ENCODE assay signal across 8 cellular contexts in genomic region chr12:32558941-32559340, GRCh38.
DNase-seq lines count a peak whose midpoint lies in the region; ATAC-seq and TF ChIP-seq lines count a peak whose summit lies in the region.

No MANE protein-coding gene starts in this region.

- no peak overlapping the region for H3K4me3 ChIP-seq in KMS-11 (IDR thresholded peaks at IDR 0.05; ENCODE audit: insufficient read depth, low read depth, low read length)
- peak overlapping the region; percentile 3 for H3K4me3 ChIP-seq in right cardiac atrium (ENCODE audit: low read length)
- H3K4me3 ChIP-seq in prostate gland: no peak overlapping the region

- H2AFZ ChIP-seq in KMS-11 (ENCODE audit: low read depth): no peak overlapping the region

- peaks cover 63% of the 10 kb centered on the region for H3K4me1 ChIP-seq in KMS-11 (ENCODE audit: low read depth, poor library complexity, severe bottlenecking)
- H3K4me1 ChIP-seq in right cardiac atrium (ENCODE audit: control insufficient read depth, insufficient read depth, low read length): peaks cover 11% of the 10 kb centered on the region
- H3K4me1 ChIP-seq in prostate gland (replicated peaks): no peaks in the 10 kb centered on the region

- no peaks in the 10 kb centered on the region for H4K20me1 ChIP-seq in KMS-11 (ENCODE audit: insufficient read depth)

- no peaks in the 10 kb centered on the region for H3K27me3 ChIP-seq in KMS-11 (ENCODE audit: insufficient read depth, low read depth)
- H3K27me3 ChIP-seq in right cardiac atrium (ENCODE audit: control insufficient read depth, insufficient read depth): no peaks in the 10 kb centered on the region
- H3K27me3 ChIP-seq in prostate gland (replicated peaks; ENCODE audit: insufficient read depth): no peaks in the 10 kb centered on the region

- H3K9me3 ChIP-seq in right cardiac atrium (ENCODE audit: control insufficient read depth, low read length): no peaks in the 10 kb centered on the region
- no peaks in the 10 kb centered on the region for H3K9me3 ChIP-seq in prostate gland

- peak; percentile 96 for ATAC-seq in GM21576 (IDR thresholded peaks at IDR 0.05; ENCODE audit: unreplicated experiment)
- peak in 1 of 2 donors; percentile 17 for ATAC-seq in right cardiac atrium

- intact Hi-C loops in right cardiac atrium (cut with DNase I) (no loop called here), prostate gland (cut with DNase I) (no loop called here)

- TF ChIP-seq CTCF in KMS-11 (conservative IDR thresholded peaks at IDR 0.05; ENCODE audit: low read depth, low read length) (no peak), prostate gland (IDR thresholded peaks at IDR 0.05) (no peak)

- H3K9ac ChIP-seq in KMS-11: no peak overlapping the region

- 34% methylated on average over 2 of the region's 2 CpGs for WGBS in right cardiac atrium
- 50% methylated on average over 2 of the region's 2 CpGs for WGBS in prostate gland

- peak; percentile 59 for DNase-seq in GM04504 (ENCODE audit: low read depth)
- DNase-seq in right cardiac atrium: no peak
- no peak for DNase-seq in NCI-H2107 (lab: John Stamatoyannopoulos, UW)
- no peak for DNase-seq in nucleus accumbens (lab: John Stamatoyannopoulos, UW)
- DNase-seq in UCSD-AML1 (lab: John Stamatoyannopoulos, UW; ENCODE audit: unreplicated experiment): no peak
- no peak for DNase-seq in prostate gland (ENCODE audit: low spot score)

- H3K79me2 ChIP-seq in KMS-11 (ENCODE audit: insufficient read depth, low read depth): peaks cover 36% of the 10 kb centered on the region; the same call in 1 of the 2 replicates

- no peak for TF ChIP-seq POLR2A in prostate gland (IDR thresholded peaks at IDR 0.05)

- H3K36me3 ChIP-seq in KMS-11 (ENCODE audit: insufficient read depth) (no peaks in the 10 kb centered on the region), prostate gland (no peaks in the 10 kb centered on the region)

- H3K27ac ChIP-seq in KMS-11 (peak overlapping the region; percentile 48), right cardiac atrium (ENCODE audit: low read length) (no peak overlapping the region), prostate gland (no peak overlapping the region)

- peak overlapping the region; percentile 71 for H3K4me2 ChIP-seq in KMS-11
